18 cellular contexts compared by ENCODE assay signal in the genomic region with DNA sequence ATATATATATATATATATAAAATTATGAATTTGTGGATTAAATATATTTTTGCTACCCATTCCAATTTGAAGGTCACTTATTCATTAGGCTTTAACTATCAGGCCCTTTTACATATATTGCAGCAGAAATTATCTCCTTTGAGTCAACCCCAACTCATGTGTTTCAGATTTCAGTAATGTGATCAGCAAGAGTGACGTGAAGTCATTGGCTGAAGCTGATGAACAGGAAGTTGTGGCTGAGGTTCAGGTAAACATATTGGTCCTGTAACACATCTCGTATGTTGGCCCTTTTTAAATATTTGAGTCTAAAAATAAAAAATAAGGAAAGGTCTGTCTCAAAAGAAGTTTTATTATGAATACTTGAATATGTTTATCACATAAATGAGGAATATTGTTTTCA.
DNase-seq lines count a peak whose midpoint lies in the region; ATAC-seq and TF ChIP-seq lines count a peak whose summit lies in the region.
"Had no signal": no experiment of that assay in that cellular context is flagged by ENCODE, and none has a peak within 500 bp of the region (broad histone marks: within the 10 kb centered on the region; RNA-seq: fewer than 3 reads in every experiment).

No MANE protein-coding gene starts in this region.

- ATAC-seq in GM19023 (IDR thresholded peaks at IDR 0.05; ENCODE audit: unreplicated experiment) = no peak
- ATAC-seq: GM23338 had no signal

- no peak for TF ChIP-seq CTCF in GM10266 (IDR thresholded peaks at IDR 0.05; ENCODE audit: control insufficient read depth, insufficient read depth, low read depth, missing control alignments)

- DNase-seq in NCI-H2107 treated with DMSO at 0.1 percent for 48 hours (lab: John Stamatoyannopoulos, UW; ENCODE audit: unreplicated experiment) = peak; percentile 8
- no peak for DNase-seq in NCI-H2107 (lab: John Stamatoyannopoulos, UW)
- DNase-seq in GM10266 (ENCODE audit: extremely low spot score) = peak; percentile 23
- DNase-seq in T follicular helper cell (ENCODE audit: low read depth) = peak; percentile 5
- DNase-seq in iris pigment epithelial cell (ENCODE audit: low read depth) = peak; percentile 78
- DNase-seq in NOMO-1 treated with DMSO at 0.1 percent for 48 hours (lab: John Stamatoyannopoulos, UW; ENCODE audit: unreplicated experiment) = no peak
- DNase-seq in activated T-cell treated with anti-CD3 and anti-CD28 coated beads, Interleukin-2, amount 50 U/mL, for 1 hour = no peak
- DNase-seq: BE2C; DMS 273 treated with DMSO at 0.1 percent for 48 hours; NCI-H1105; NCI-H1694 treated with DMSO at 0.1 percent for 48 hours; NCI-H69; NK-92 treated with Interleukin-12 subunit alpha and Interleukin-12 subunit beta, amount 100 ng/mL, for 24 hours; OCI-M1; RPMI8226; SIG-M5 had no signal

Comparison
In these comparisons a context has a peak if more than half of its experiments do, and no peak if none do; other contexts are left out.
1. DNase-seq: peak in NCI-H2107 treated with DMSO at 0.1 percent for 48 hours (single experiment), GM10266 (single experiment), T follicular helper cell (single experiment) and iris pigment epithelial cell (single experiment); none in NCI-H2107 (single experiment), NOMO-1 treated with DMSO at 0.1 percent for 48 hours (single experiment) and activated T-cell treated with anti-CD3 and anti-CD28 coated beads, Interleukin-2, amount 50 U/mL, for 1 hour (single experiment).